1 cellular context compared by ENCODE assay signal in the genomic region with DNA sequence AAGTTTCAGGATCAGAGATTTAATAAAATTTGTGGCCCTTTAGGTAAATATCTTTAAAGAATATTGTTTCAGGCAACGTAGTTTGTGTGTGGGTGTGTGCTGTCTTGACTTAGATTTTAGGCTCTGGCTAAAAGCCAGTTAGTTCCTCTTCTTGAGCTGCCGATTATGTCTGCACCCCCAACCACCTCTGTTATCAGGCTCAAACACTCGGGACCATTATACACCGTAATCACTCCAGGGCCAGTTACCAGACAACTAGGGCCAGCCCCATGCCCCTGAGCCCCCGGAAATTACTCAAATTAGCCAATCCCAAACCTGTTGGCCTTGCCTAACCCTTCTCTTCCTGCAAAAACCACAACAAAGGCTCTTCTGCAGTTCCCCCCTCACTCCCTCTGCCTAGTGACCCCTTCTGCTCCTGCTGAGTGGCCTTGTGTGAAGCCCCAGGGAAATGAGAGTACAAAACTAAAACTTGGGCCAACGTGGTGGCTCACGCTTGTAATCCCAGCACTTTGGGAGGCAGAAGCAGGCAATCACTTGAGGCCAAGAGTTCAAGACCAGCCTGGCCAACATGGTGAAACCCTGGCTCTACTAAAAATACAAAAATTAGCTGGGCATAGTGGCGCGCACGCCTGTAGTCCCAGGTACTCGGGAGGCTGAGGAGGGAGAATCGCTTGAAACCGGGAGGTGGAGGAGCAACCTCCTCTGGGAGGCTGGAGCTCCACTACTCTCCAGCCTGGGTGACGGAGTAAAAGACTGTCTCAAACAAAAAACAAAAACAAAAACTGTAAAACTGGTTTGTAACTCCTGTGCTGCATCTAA.
TF ChIP-seq lines count a peak whose summit lies in the region.

No MANE protein-coding gene starts in this region.

TF ChIP-seq in HepG2, 621 proteins besides CTCF, POLR2A, EP300 and RAD21 (continued from another document and continues in another):
- TF ChIP-seq LBX2 (CRISPR knock-in tag; IDR thresholded peaks at IDR 0.05; ENCODE audit: borderline replicate concordance) (no peak), MIER3 (CRISPR knock-in tag; IDR thresholded peaks at IDR 0.05; ENCODE audit: borderline replicate concordance) (peak; percentile 64; the same call in 1 of the 2 replicates), RBAK (CRISPR knock-in tag; IDR thresholded peaks at IDR 0.05) (no peak), JUN (CRISPR knock-in tag; IDR thresholded peaks at IDR 0.05) (no peak), ZNF513 (CRISPR knock-in tag; conservative IDR thresholded peaks at IDR 0.05) (no peak), RFXANK (CRISPR knock-in tag; IDR thresholded peaks at IDR 0.05) (no peak), RBM22 (optimal IDR thresholded peaks at IDR 0.05; ENCODE audit: low read length) (no peak), NCOA2 (CRISPR knock-in tag; IDR thresholded peaks at IDR 0.05) (peak; percentile 82), NFE2L1 (CRISPR knock-in tag; IDR thresholded peaks at IDR 0.05; ENCODE audit: borderline replicate concordance) (no peak), ZNF768 (CRISPR knock-in tag; IDR thresholded peaks at IDR 0.05) (no peak), ZNF124 (CRISPR knock-in tag; IDR thresholded peaks at IDR 0.05) (no peak), PRPF4 (IDR thresholded peaks at IDR 0.05; ENCODE audit: low read depth, low read length, poor library complexity, severe bottlenecking) (no peak), EED (CRISPR knock-in tag; IDR thresholded peaks at IDR 0.05) (no peak), NFKB2 (CRISPR knock-in tag; IDR thresholded peaks at IDR 0.05; ENCODE audit: borderline replicate concordance) (no peak), ZNF780A (CRISPR knock-in tag; IDR thresholded peaks at IDR 0.05) (no peak), CAMTA2 (CRISPR knock-in tag; IDR thresholded peaks at IDR 0.05; ENCODE audit: borderline replicate concordance) (no peak), PAWR (CRISPR knock-in tag; IDR thresholded peaks at IDR 0.05; ENCODE audit: borderline replicate concordance) (no peak), ZNF331 (CRISPR knock-in tag; IDR thresholded peaks at IDR 0.05) (peak; percentile 66), EZH2 (conservative IDR thresholded peaks at IDR 0.05; ENCODE audit: low read depth, low read length) (no peak), CCDC6 (CRISPR knock-in tag; IDR thresholded peaks at IDR 0.05) (no peak), ZNF34 (CRISPR knock-in tag; IDR thresholded peaks at IDR 0.05; ENCODE audit: borderline replicate concordance) (no peak), HMG20A (CRISPR knock-in tag; IDR thresholded peaks at IDR 0.05; ENCODE audit: borderline replicate concordance) (peak; percentile 86), ZNF275 (CRISPR knock-in tag; IDR thresholded peaks at IDR 0.05; ENCODE audit: borderline replicate concordance) (no peak), ZNF724P (CRISPR knock-in tag; IDR thresholded peaks at IDR 0.05; ENCODE audit: borderline replicate concordance) (no peak), MTF2 (CRISPR knock-in tag; IDR thresholded peaks at IDR 0.05; ENCODE audit: borderline replicate concordance) (no peak), NFIC (IDR thresholded peaks at IDR 0.05; ENCODE audit: low read length) (0 out of 2 replicates have a peak, but pooled peaks have one; percentile 45), ZNF781 (CRISPR knock-in tag; IDR thresholded peaks at IDR 0.05; ENCODE audit: borderline replicate concordance, not compliant biosample characterization) (no peak), ZNF800 (CRISPR knock-in tag; IDR thresholded peaks at IDR 0.05) (no peak), NR3C1 (CRISPR knock-in tag; IDR thresholded peaks at IDR 0.05) (no peak), U2AF2 (IDR thresholded peaks at IDR 0.05; ENCODE audit: low read depth, low read length) (no peak), NCOR1 (IDR thresholded peaks at IDR 0.05; ENCODE audit: borderline replicate concordance, low read length) (no peak), ZNF543 (CRISPR knock-in tag; IDR thresholded peaks at IDR 0.05) (no peak), ZBTB44 (CRISPR knock-in tag; IDR thresholded peaks at IDR 0.05) (no peak), ZFP36L2 (CRISPR knock-in tag; IDR thresholded peaks at IDR 0.05) (no peak), RBFOX2 (IDR thresholded peaks at IDR 0.05; ENCODE audit: low read depth, low read length) (no peak), NFYB (CRISPR knock-in tag; IDR thresholded peaks at IDR 0.05) (peak; percentile 62), ZNF232 (CRISPR knock-in tag; IDR thresholded peaks at IDR 0.05; ENCODE audit: borderline replicate concordance) (no peak), ZNF660 (CRISPR knock-in tag; IDR thresholded peaks at IDR 0.05; ENCODE audit: borderline replicate concordance, low read depth) (no peak), POLR2G (IDR thresholded peaks at IDR 0.05; ENCODE audit: low read depth, low read length) (peak; percentile 33; the same call in 1 of the 2 replicates), FOXP4 (CRISPR knock-in tag; IDR thresholded peaks at IDR 0.05) (peak; percentile 66)
- TF ChIP-seq, protein P1, sequence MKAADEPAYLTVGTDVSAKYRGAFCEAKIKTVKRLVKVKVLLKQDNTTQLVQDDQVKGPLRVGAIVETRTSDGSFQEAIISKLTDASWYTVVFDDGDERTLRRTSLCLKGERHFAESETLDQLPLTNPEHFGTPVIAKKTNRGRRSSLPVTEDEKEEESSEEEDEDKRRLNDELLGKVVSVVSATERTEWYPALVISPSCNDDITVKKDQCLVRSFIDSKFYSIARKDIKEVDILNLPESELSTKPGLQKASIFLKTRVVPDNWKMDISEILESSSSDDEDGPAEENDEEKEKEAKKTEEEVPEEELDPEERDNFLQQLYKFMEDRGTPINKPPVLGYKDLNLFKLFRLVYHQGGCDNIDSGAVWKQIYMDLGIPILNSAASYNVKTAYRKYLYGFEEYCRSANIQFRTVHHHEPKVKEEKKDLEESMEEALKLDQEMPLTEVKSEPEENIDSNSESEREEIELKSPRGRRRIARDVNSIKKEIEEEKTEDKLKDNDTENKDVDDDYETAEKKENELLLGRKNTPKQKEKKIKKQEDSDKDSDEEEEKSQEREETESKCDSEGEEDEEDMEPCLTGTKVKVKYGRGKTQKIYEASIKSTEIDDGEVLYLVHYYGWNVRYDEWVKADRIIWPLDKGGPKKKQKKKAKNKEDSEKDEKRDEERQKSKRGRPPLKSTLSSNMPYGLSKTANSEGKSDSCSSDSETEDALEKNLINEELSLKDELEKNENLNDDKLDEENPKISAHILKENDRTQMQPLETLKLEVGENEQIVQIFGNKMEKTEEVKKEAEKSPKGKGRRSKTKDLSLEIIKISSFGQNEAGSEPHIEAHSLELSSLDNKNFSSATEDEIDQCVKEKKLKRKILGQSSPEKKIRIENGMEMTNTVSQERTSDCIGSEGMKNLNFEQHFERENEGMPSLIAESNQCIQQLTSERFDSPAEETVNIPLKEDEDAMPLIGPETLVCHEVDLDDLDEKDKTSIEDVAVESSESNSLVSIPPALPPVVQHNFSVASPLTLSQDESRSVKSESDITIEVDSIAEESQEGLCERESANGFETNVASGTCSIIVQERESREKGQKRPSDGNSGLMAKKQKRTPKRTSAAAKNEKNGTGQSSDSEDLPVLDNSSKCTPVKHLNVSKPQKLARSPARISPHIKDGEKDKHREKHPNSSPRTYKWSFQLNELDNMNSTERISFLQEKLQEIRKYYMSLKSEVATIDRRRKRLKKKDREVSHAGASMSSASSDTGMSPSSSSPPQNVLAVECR (CRISPR knock-in tag; IDR thresholded peaks at IDR 0.05; ENCODE audit: borderline replicate concordance) = peak; percentile 46; the same call in 1 of the 2 replicates
- TF ChIP-seq, protein P2, sequence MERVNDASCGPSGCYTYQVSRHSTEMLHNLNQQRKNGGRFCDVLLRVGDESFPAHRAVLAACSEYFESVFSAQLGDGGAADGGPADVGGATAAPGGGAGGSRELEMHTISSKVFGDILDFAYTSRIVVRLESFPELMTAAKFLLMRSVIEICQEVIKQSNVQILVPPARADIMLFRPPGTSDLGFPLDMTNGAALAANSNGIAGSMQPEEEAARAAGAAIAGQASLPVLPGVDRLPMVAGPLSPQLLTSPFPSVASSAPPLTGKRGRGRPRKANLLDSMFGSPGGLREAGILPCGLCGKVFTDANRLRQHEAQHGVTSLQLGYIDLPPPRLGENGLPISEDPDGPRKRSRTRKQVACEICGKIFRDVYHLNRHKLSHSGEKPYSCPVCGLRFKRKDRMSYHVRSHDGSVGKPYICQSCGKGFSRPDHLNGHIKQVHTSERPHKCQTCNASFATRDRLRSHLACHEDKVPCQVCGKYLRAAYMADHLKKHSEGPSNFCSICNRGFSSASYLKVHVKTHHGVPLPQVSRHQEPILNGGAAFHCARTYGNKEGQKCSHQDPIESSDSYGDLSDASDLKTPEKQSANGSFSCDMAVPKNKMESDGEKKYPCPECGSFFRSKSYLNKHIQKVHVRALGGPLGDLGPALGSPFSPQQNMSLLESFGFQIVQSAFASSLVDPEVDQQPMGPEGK (CRISPR knock-in tag; IDR thresholded peaks at IDR 0.05) = peak; percentile 97
- TF ChIP-seq, protein P3, sequence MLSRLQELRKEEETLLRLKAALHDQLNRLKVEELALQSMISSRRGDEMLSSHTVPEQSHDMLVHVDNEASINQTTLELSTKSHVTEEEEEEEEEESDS (CRISPR knock-in tag; IDR thresholded peaks at IDR 0.05; ENCODE audit: borderline replicate concordance) = no peak
- TF ChIP-seq, protein P4, sequence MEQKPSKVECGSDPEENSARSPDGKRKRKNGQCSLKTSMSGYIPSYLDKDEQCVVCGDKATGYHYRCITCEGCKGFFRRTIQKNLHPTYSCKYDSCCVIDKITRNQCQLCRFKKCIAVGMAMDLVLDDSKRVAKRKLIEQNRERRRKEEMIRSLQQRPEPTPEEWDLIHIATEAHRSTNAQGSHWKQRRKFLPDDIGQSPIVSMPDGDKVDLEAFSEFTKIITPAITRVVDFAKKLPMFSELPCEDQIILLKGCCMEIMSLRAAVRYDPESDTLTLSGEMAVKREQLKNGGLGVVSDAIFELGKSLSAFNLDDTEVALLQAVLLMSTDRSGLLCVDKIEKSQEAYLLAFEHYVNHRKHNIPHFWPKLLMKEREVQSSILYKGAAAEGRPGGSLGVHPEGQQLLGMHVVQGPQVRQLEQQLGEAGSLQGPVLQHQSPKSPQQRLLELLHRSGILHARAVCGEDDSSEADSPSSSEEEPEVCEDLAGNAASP (CRISPR knock-in tag; IDR thresholded peaks at IDR 0.05; ENCODE audit: borderline replicate concordance) = peak; percentile 89; the same call in 1 of the 2 replicates
